Comparison of ENCODE assay signal across 13 cellular contexts in genomic region chr4:40809058-40809457, GRCh38.
"Had no signal": no experiment of that assay in that cellular context is flagged by ENCODE, and none has a peak within 500 bp of the region (broad histone marks: within the 10 kb centered on the region; RNA-seq: fewer than 3 reads in every experiment).

No MANE protein-coding gene starts in this region.

- ATAC-seq: gastroesophageal sphincter; naive thymus-derived CD8-positive, alpha-beta T cell; right cardiac atrium had no signal

- H3K36me3 Mint-ChIP-seq: naive thymus-derived CD8-positive, alpha-beta T cell had no signal

- H3K9me3 Mint-ChIP-seq: naive thymus-derived CD8-positive, alpha-beta T cell had no signal

- DNase-seq: colonic mucosa; effector CD8-positive, alpha-beta T cell; glutamatergic neuron; mammary epithelial cell; mucosa of descending colon; naive thymus-derived CD8-positive, alpha-beta T cell; right cardiac atrium; stimulated activated CD4-positive, alpha-beta T cell treated with anti-CD3 and anti-CD28 coated beads, Interleukin-12 subunit alpha, Interleukin-12 subunit beta, amount 100 ng/mL, for 4 hours; stimulated activated naive CD4-positive, alpha-beta T cell; stomach; substantia nigra; transverse colon had no signal

- H3K4me3 Mint-ChIP-seq: naive thymus-derived CD8-positive, alpha-beta T cell had no signal

- H3K4me1 Mint-ChIP-seq: naive thymus-derived CD8-positive, alpha-beta T cell had no signal

- H3K27ac Mint-ChIP-seq: naive thymus-derived CD8-positive, alpha-beta T cell had no signal
